In genomic region chr20:20897922-20898321, GRCh38 we compare ENCODE assay signal across 1 cellular context.
TF ChIP-seq lines count a peak whose summit lies in the region.

No MANE protein-coding gene starts in this region.

TF ChIP-seq in GM23338, 12 proteins besides CTCF, POLR2A, EP300 and RAD21 (continued from another document):
- TF ChIP-seq ZNF462 (CRISPR knock-in tag; IDR thresholded peaks at IDR 0.05): no peak
- TF ChIP-seq NANOG (IDR thresholded peaks at IDR 0.05; ENCODE audit: borderline replicate concordance): no peak
- TF ChIP-seq STAT1 (IDR thresholded peaks at IDR 0.05; ENCODE audit: unreplicated experiment): no peak
- no peak for TF ChIP-seq ZNF114 (CRISPR knock-in tag; IDR thresholded peaks at IDR 0.05)
- TF ChIP-seq POLR2AphosphoS5 (IDR thresholded peaks at IDR 0.05; ENCODE audit: low read depth): no peak
